In the genomic region with DNA sequence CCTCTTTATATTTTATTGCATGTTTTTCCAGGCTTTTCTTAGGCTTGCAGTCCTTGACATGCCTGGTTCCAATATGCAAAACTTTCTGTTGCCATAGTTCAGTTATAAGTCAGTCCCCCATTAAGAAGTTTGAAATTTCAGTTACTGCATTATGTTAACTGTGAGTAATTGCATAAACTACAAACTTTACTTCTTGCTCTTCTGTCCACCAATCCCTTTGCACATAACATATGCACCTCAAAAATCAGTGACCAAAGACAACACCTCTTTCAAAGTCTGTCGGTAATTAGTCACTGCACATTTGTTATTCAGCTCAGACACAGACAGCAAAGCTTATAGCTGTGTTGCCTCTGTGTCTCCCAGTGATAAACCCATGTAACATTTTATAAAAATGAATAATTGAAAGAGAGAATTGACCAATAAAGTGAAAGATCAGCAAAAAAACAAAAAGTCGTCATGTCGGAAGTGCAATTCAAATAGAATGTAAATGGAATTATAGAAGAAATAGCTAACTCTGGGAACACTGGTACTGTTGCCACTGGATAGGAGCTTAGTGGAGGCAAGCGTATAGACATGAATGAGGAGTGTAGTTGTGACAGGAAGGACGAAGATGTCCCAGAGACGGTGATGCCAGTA, we compare ENCODE assay signal across 17 cellular contexts. TPM values are rescaled to one million over a fixed set of nuclear protein-coding genes. Genes with fewer than 3 reads are reported as not detected.
DNase-seq lines count a peak whose midpoint lies in the region; ATAC-seq, FAIRE-seq and TF ChIP-seq lines count a peak whose summit lies in the region.
"Had no signal": no experiment of that assay in that cellular context is flagged by ENCODE, and none has a peak within 500 bp of the region (broad histone marks: within the 10 kb centered on the region; RNA-seq: fewer than 3 reads in every experiment).

No MANE protein-coding gene starts in this region.

- no peak overlapping the region for H4K91ac ChIP-seq in trophoblast cell (ENCODE audit: low read depth, low read length)

- no peak for ATAC-seq in K562
- ATAC-seq: Right ventricle myocardium inferior had no signal

- no peaks in the 10 kb centered on the region for H3K9me3 ChIP-seq in K562 (replicated peaks; ENCODE audit: control insufficient read depth, insufficient read depth, low read depth, low read length)
- H3K9me3 ChIP-seq in trophoblast cell (ENCODE audit: insufficient read depth, low read depth, low read length): no peaks in the 10 kb centered on the region

- H2AFZ ChIP-seq in K562 (ENCODE audit: low read depth, low read length): no peak overlapping the region
- H2AFZ ChIP-seq in trophoblast cell (ENCODE audit: insufficient read depth, low read length, poor library complexity): no peak overlapping the region

- no peak for TF ChIP-seq CTCF in K562 (IDR thresholded peaks at IDR 0.05 in 2 of 3, conservative IDR thresholded peaks at IDR 0.05 in 1 of 3; ENCODE audit: insufficient read depth in 2 of 3, low read depth in 1 of 3, low read length in 3 of 3)

- peak overlapping the region; percentile 22 for H2BK120ac ChIP-seq in trophoblast cell (ENCODE audit: insufficient read depth, low read length, poor library complexity)

- H4K8ac ChIP-seq in trophoblast cell (ENCODE audit: low read depth, low read length): no peak overlapping the region

- H3K79me2 ChIP-seq in K562 (ENCODE audit: control insufficient read depth, insufficient read depth, low read length) (no peaks in the 10 kb centered on the region), trophoblast cell (ENCODE audit: control insufficient read depth, insufficient read depth, low read length, poor library complexity) (no peaks in the 10 kb centered on the region)

- WGBS in K562 (ENCODE audit: insufficient coverage, low coverage, missing lambda C conversion rate): 1% methylated on average over 6 of the region's 6 CpGs
- WGBS in trophoblast cell (ENCODE audit: extremely low coverage, insufficient coverage, insufficient read length): no CpG with 5 or more reads among the region's 6 CpGs

- H3K9ac ChIP-seq in K562 (ENCODE audit: insufficient read depth in 1 of 2, low read depth in 2 of 2, low read length in 2 of 2) (no peak overlapping the region), trophoblast cell (ENCODE audit: low read length) (no peak overlapping the region)

- H3K27ac ChIP-seq in K562 (ENCODE audit: extremely low read depth, low read depth, low read length) (no peak overlapping the region), trophoblast cell (ENCODE audit: low read depth, low read length) (peak overlapping the region; percentile 34)

- in situ Hi-C loops in K562 (cut with MboI): no loop called here

- no peak overlapping the region for H3K4me3 Mint-ChIP-seq in activated naive CD4-positive, alpha-beta T cell treated with anti-CD3 and anti-CD28 coated beads for 36 hours
- H3K4me3 Mint-ChIP-seq: CD8-positive, alpha-beta memory T cell had no signal

- H3K27ac Mint-ChIP-seq in activated naive CD4-positive, alpha-beta T cell treated with anti-CD3 and anti-CD28 coated beads for 36 hours: no peak overlapping the region
- H3K27ac Mint-ChIP-seq: CD8-positive, alpha-beta memory T cell had no signal

- no peaks in the 10 kb centered on the region for H3K36me3 ChIP-seq in K562 (ENCODE audit: control insufficient read depth, insufficient read depth, low read length)
- no peaks in the 10 kb centered on the region for H3K36me3 ChIP-seq in trophoblast cell (ENCODE audit: control insufficient read depth in 1 of 2, insufficient read depth in 2 of 2, low read length in 2 of 2)

- peak overlapping the region; percentile 84 for H2BK12ac ChIP-seq in trophoblast cell (ENCODE audit: low read length)

- H3K4ac ChIP-seq in trophoblast cell (ENCODE audit: low read depth, low read length): no peak overlapping the region

- no peak for TF ChIP-seq EP300 in K562 (IDR thresholded peaks at IDR 0.05; ENCODE audit: low read length)

- no peak for FAIRE-seq in K562 (lab: Jason Lieb, UNC)
- FAIRE-seq: D721Med, GM12892 had no signal

- no peak overlapping the region for H3K14ac ChIP-seq in trophoblast cell (ENCODE audit: low read length)

- no peak overlapping the region for H2AK5ac ChIP-seq in trophoblast cell (ENCODE audit: low read length)

- no TSS peak for BruUV-seq in K562 (replicated peaks; lab: Mats Ljungman, UMichigan)

- CTCF ChIA-PET in K562 (lab: Yijun Ruan, JAX; ENCODE audit: low intra/inter-chr PET ratio): no interaction called here
- CTCF ChIA-PET in activated naive CD4-positive, alpha-beta T cell treated with anti-CD3 and anti-CD28 coated beads for 36 hours (lab: Charles Lee): no interaction called here

- TF ChIP-seq RAD21 in K562 (CRISPR knock-in tag; conservative IDR thresholded peaks at IDR 0.05 in 1 of 2, IDR thresholded peaks at IDR 0.05 in 1 of 2): no peak

- no peak overlapping the region for H3K23ac ChIP-seq in trophoblast cell (ENCODE audit: low read length)

- no peak for TF ChIP-seq POLR2A in K562 (conservative IDR thresholded peaks at IDR 0.05)

- no peaks in the 10 kb centered on the region for H3K9me1 ChIP-seq in K562 (ENCODE audit: control insufficient read depth, insufficient read depth, low read length)

- peak overlapping the region; percentile 39 for H2BK5ac ChIP-seq in trophoblast cell (ENCODE audit: low read depth, low read length, poor library complexity)

- H3K79me1 ChIP-seq in trophoblast cell (ENCODE audit: low read length): peaks cover 17% of the 10 kb centered on the region

- intact Hi-C loops in K562 (cut with micrococcal nuclease): no loop called here
- intact Hi-C loops in activated naive CD4-positive, alpha-beta T cell treated with anti-CD3 and anti-CD28 coated beads for 36 hours (cut with micrococcal nuclease): no loop called here

- peaks cover 2% of the 10 kb centered on the region for H3K27me3 Mint-ChIP-seq in activated naive CD4-positive, alpha-beta T cell treated with anti-CD3 and anti-CD28 coated beads for 36 hours (ENCODE audit: low read depth)
- H3K27me3 Mint-ChIP-seq: CD8-positive, alpha-beta memory T cell had no signal

- H3K4me3 ChIP-seq in K562 (no peak overlapping the region), trophoblast cell (ENCODE audit: low read depth, low read length) (no peak overlapping the region)

- no peaks in the 10 kb centered on the region for H3K4me1 Mint-ChIP-seq in activated naive CD4-positive, alpha-beta T cell treated with anti-CD3 and anti-CD28 coated beads for 36 hours (ENCODE audit: low read depth)
- H3K4me1 Mint-ChIP-seq: CD8-positive, alpha-beta memory T cell had no signal

- H3K9me3 Mint-ChIP-seq in activated naive CD4-positive, alpha-beta T cell treated with anti-CD3 and anti-CD28 coated beads for 36 hours: peaks cover 1% of the 10 kb centered on the region

- no peaks in the 10 kb centered on the region for H4K20me1 ChIP-seq in K562 (replicated peaks; ENCODE audit: control insufficient read depth, insufficient read depth, low read length)

- H4K12ac ChIP-seq in trophoblast cell (ENCODE audit: low read depth, low read length): no peak overlapping the region

- H3K18ac ChIP-seq in trophoblast cell (ENCODE audit: low read length): no peak overlapping the region

- H3K27me3 ChIP-seq in K562 (ENCODE audit: control insufficient read depth in 2 of 2, insufficient read depth in 2 of 2, low read length in 2 of 2) (no peaks in the 10 kb centered on the region), trophoblast cell (ENCODE audit: insufficient read depth, low read length) (no peaks in the 10 kb centered on the region)

- POLR2A ChIA-PET in K562 (lab: Yijun Ruan, JAX): no interaction called here

- no peaks in the 10 kb centered on the region for H3K4me1 ChIP-seq in K562 (replicated peaks in 1 of 2; ENCODE audit: control insufficient read depth in 2 of 2, insufficient read depth in 2 of 2, low read length in 2 of 2)
- H3K4me1 ChIP-seq in trophoblast cell (ENCODE audit: control insufficient read depth in 1 of 2, insufficient read depth in 2 of 2, low read length in 2 of 2): peaks cover 3 to 7% of the 10 kb centered on the region in 2 experiments

- H3K36me3 Mint-ChIP-seq in activated naive CD4-positive, alpha-beta T cell treated with anti-CD3 and anti-CD28 coated beads for 36 hours (ENCODE audit: low read depth): no peaks in the 10 kb centered on the region
- H3K36me3 Mint-ChIP-seq: CD8-positive, alpha-beta memory T cell had no signal

- H3K4me2 ChIP-seq in K562 (ENCODE audit: insufficient read depth, low read length): no peak overlapping the region
- no peak overlapping the region for H3K4me2 ChIP-seq in trophoblast cell (ENCODE audit: low read length)

- DNase-seq in Daoy (ENCODE audit: low read depth) (peak; percentile 5), HT1080 (ENCODE audit: low read depth) (peak; percentile 3), K562 (ENCODE audit: extremely low read depth in 1 of 4, low spot score in 3 of 4) (no peak), trophoblast cell (no peak), cerebellar nuclear complex (lab: John Stamatoyannopoulos, UW) (no peak), DMS153 treated with DMSO at 0.1 percent for 48 hours (lab: John Stamatoyannopoulos, UW; ENCODE audit: unreplicated experiment) (no peak)
- DNase-seq in activated naive CD4-positive, alpha-beta T cell treated with anti-CD3 and anti-CD28 coated beads for 36 hours: no peak
- DNase-seq: CD8-positive, alpha-beta memory T cell; DND-41; NCI-H1105; NCI-H1694; NCI-H2107; NCI-H2227 treated with DMSO at 0.1 percent for 48 hours; NCI-H524 had no signal

RNA-seq across cellular contexts. Expression of gene BTBD3, which starts 50.3 kb away (rescaled TPM):
- total RNA-seq in Daoy (2014; rRNA removed; shearing (Covaris generic)): 21.7 and 24.7 TPM in 2 replicates
- total RNA-seq in HT1080 (2014; rRNA removed; shearing (Covaris generic)): 22.2 and 32.1 TPM in 2 replicates
- 30.4 and 34.6 TPM in 2 replicates for polyA plus RNA-seq in HT1080 (2015; cell fraction: cytosol; rRNA removed)
- 25.1 and 33.2 TPM in 2 replicates for polyA plus RNA-seq in HT1080 (2015; cell fraction: nucleus; rRNA removed)
- total RNA-seq in K562 (2011; cell fraction: chromatin; rRNA removed; ENCODE audit: low replicate concordance): 6.9 and 17.5 TPM in 2 replicates
- total RNA-seq in K562 (2011; cell fraction: nucleolus; rRNA removed): 3.2 and 4.9 TPM in 2 replicates
- total RNA-seq in K562 (2011; cell fraction: nucleoplasm; rRNA removed): 6.4 and 10.2 TPM in 2 replicates
- total RNA-seq in K562 (2014; rRNA removed) (4.8 and 7.0 TPM in 2 replicates), K562 (2014; rRNA removed; fragmentation: Illumina TruSeq; extraction: Trizol) (7.7 and 8.1 TPM in 2 replicates), K562 (2015; rRNA removed; fragmentation: Illumina TruSeq; extraction: Trizol) (6.8 and 8.2 TPM in 2 replicates), K562 (2021) (7.4 and 9.5 TPM in 2 replicates)
- polyA plus RNA-seq in K562 (2011; rRNA removed) (1.3 and 11.4 TPM in 2 replicates), K562 (2014; fragmentation: Illumina TruSeq; extraction: Trizol) (6.0 and 6.4 TPM in 2 replicates), K562 (2014; fragmentation: Nextera tagmentation; extraction: Ambion mirVana) (1 to 10 TPM; 1.8 to 2.5 TPM), K562 (2014; rRNA removed) (4.7 and 5.4 TPM in 2 replicates)
- polyA plus RNA-seq in K562 (2011; cell fraction: cytosol; rRNA removed): 1.5 and 6.4 TPM in 2 replicates
- polyA plus RNA-seq in K562 (2011; cell fraction: nucleus; rRNA removed): 1.5 and 11.1 TPM in 2 replicates
- polyA plus RNA-seq in K562 (2012): 5.8 and 6.6 TPM in 2 replicates
- 1.7 and 23.1 TPM in 2 replicates for polyA minus RNA-seq in K562 (2011; rRNA and poly(A)+ RNA removed)
- polyA minus RNA-seq in K562 (2011; cell fraction: cytosol; rRNA and poly(A)+ RNA removed): 5.4 and 9.4 TPM in 2 replicates
- polyA minus RNA-seq in K562 (2011; cell fraction: nucleus; rRNA and poly(A)+ RNA removed): 1.9 and 8.1 TPM in 2 replicates
- polyA plus RNA-seq in trophoblast cell (2013): 92.7 and 102 TPM in 2 replicates
- 1 to 10 TPM; 7.2 to 8.2 TPM for total RNA-seq in activated naive CD4-positive, alpha-beta T cell treated with anti-CD3 and anti-CD28 coated beads for 36 hours

Comparison
In these comparisons a context has a peak if more than half of its experiments do, and no peak if none do; other contexts are left out.
1. DNase-seq: peak in Daoy (single experiment) and HT1080 (single experiment); none in K562 (0 of 4), trophoblast cell (0 of 2), activated naive CD4-positive, alpha-beta T cell treated with anti-CD3 and anti-CD28 coated beads for 36 hours (single experiment), cerebellar nuclear complex (0 of 2) and DMS153 treated with DMSO at 0.1 percent for 48 hours (single experiment).